9 cellular contexts compared by ENCODE assay signal in the genomic region with DNA sequence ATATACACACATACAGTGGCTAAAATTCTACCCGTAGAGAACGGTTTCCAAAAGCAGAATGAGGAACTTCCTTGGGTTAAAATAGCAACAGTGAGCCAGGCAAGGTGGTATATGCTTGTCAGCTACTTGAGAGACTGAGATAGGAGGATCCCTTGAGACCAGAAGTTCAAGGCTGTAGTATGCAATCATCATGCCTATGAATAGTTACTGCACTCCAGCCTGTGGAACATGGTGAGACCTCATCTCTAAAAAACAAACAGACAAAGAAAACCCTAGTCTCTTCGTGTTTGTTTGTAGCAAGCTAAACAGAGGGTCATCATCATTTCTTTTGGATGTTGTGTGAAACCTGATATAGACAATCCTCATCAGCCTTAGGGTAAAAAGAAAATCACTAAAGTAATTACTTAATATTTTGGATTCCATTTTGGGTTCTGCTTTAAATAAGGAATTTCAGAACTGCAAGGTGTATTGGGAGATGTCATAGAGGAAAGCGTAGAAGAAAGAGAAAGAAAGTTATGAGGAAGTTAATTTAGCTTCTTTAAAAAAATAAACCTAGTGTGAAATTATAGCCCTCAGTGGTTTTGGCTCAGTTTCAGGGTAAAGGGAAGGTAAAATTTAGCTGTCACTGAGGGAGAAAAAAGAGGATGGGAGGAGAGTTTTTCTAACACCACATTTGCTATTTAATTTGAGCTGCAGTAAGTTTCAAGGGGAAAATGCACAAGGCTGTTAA.
A peak's percentile ranks its signal among the peaks of the same experiment; 100 is the strongest.
DNase-seq lines count a peak whose midpoint lies in the region; ATAC-seq and TF ChIP-seq lines count a peak whose summit lies in the region.
"Had no signal": no experiment of that assay in that cellular context is flagged by ENCODE, and none has a peak within 500 bp of the region (broad histone marks: within the 10 kb centered on the region; RNA-seq: fewer than 3 reads in every experiment).

No MANE protein-coding gene starts in this region.

- no peak for TF ChIP-seq CTCF in foreskin fibroblast (IDR thresholded peaks at IDR 0.05; ENCODE audit: low read depth, low read length)

- no peak overlapping the region for H3K4me3 ChIP-seq in foreskin fibroblast (ENCODE audit: low read depth in 1 of 2, low read length in 2 of 2)

- peak; percentile 88 for ATAC-seq in GM19463 (IDR thresholded peaks at IDR 0.05; ENCODE audit: unreplicated experiment)
- ATAC-seq in HG03139 (IDR thresholded peaks at IDR 0.05; ENCODE audit: unreplicated experiment): peak; percentile 91

- DNase-seq in GDM1 (lab: John Stamatoyannopoulos, UW) (peak; percentile 55), COLO829 (ENCODE audit: low spot score) (no peak), foreskin fibroblast (no peak), NCI-H1048 (lab: John Stamatoyannopoulos, UW) (no peak), LoVo (ENCODE audit: low spot score) (no peak)
- DNase-seq: substantia nigra had no signal

- peak; percentile 36; the same call in 1 of the 2 replicates for TF ChIP-seq POLR2A in Raji (IDR thresholded peaks at IDR 0.05; ENCODE audit: insufficient read depth, low read depth, low read length)
